ENCODE assay signal across 15 cellular contexts in genomic region chr4:108774809-108775530, GRCh38. TPM values are rescaled to one million over a fixed set of nuclear protein-coding genes. Genes with fewer than 3 reads are reported as not detected.
A peak's percentile ranks its signal among the peaks of the same experiment; 100 is the strongest.
DNase-seq lines count a peak whose midpoint lies in the region; ATAC-seq and TF ChIP-seq lines count a peak whose summit lies in the region.
"Had no signal": no experiment of that assay in that cellular context is flagged by ENCODE, and none has a peak within 500 bp of the region (broad histone marks: within the 10 kb centered on the region; RNA-seq: fewer than 3 reads in every experiment).

No MANE protein-coding gene starts in this region.

- peak; percentile 26 for TF ChIP-seq CTCF in C4-2B (conservative IDR thresholded peaks at IDR 0.05)
- TF ChIP-seq CTCF in RWPE2 (IDR thresholded peaks at IDR 0.05; ENCODE audit: poor library complexity, severe bottlenecking), result no peak
- peak; percentile 17 for TF ChIP-seq CTCF in neural crest cell (conservative IDR thresholded peaks at IDR 0.05)
- TF ChIP-seq CTCF in BE2C (IDR thresholded peaks at IDR 0.05; ENCODE audit: low read depth, low read length), result no peak

- CTCF ChIA-PET in activated naive CD4-positive, alpha-beta T cell treated with anti-CD3 and anti-CD28 coated beads for 36 hours (lab: Charles Lee), result no interaction called here

- H3K4me3 Mint-ChIP-seq in neural crest cell, result no peak overlapping the region
- no peak overlapping the region for H3K4me3 Mint-ChIP-seq in activated naive CD4-positive, alpha-beta T cell treated with anti-CD3 and anti-CD28 coated beads for 36 hours
- H3K4me3 Mint-ChIP-seq: activated naive CD4-positive, alpha-beta T cell treated with anti-CD3 and anti-CD28 coated beads, Interleukin-2, amount 10 ng/mL, durations not matched to agents 7 days and 5 days had no signal

- H3K4me3 ChIP-seq in RWPE2 (ENCODE audit: severe bottlenecking) (no peak overlapping the region), BE2C (ENCODE audit: low read depth, low read length) (no peak overlapping the region)
- H3K4me3 ChIP-seq: coronary artery, tibial nerve had no signal

- H3K27me3 Mint-ChIP-seq in neural crest cell (ENCODE audit: low read depth), result no peaks in the 10 kb centered on the region
- peaks cover 15% of the 10 kb centered on the region for H3K27me3 Mint-ChIP-seq in activated naive CD4-positive, alpha-beta T cell treated with anti-CD3 and anti-CD28 coated beads for 36 hours (ENCODE audit: low read depth)

- DNase-seq in RWPE2 (ENCODE audit: low spot score), result no peak
- peak; percentile 82 for DNase-seq in cardiac septum (ENCODE audit: low spot score)
- no peak for DNase-seq in neural crest cell (ENCODE audit: low read depth, low spot score)
- no peak for DNase-seq in BE2C
- DNase-seq in stimulated activated CD4-positive, alpha-beta T cell treated with anti-CD3 and anti-CD28 coated beads, Interleukin-4, amount 100 ng/mL, for 4 hours, result no peak
- no peak for DNase-seq in activated naive CD4-positive, alpha-beta T cell treated with anti-CD3 and anti-CD28 coated beads for 36 hours
- DNase-seq: activated naive CD4-positive, alpha-beta T cell treated with anti-CD3 and anti-CD28 coated beads, Interleukin-2, amount 10 ng/mL, durations not matched to agents 7 days and 5 days; foreskin melanocyte; NCI-H226; SHP77 had no signal

- H3K4me1 ChIP-seq in RWPE2 (ENCODE audit: insufficient read depth, poor library complexity, severe bottlenecking), result no peaks in the 10 kb centered on the region
- H3K4me1 ChIP-seq in BE2C, result no peaks in the 10 kb centered on the region
- H3K4me1 ChIP-seq: tibial nerve had no signal

- ATAC-seq in RWPE2 (ENCODE audit: low read depth), result peak; percentile 35; the same call in 1 of the 3 replicates
- ATAC-seq in GM18502 (IDR thresholded peaks at IDR 0.05; ENCODE audit: poor library complexity, unreplicated experiment), result no peak

- H3K9me3 Mint-ChIP-seq in neural crest cell, result no peaks in the 10 kb centered on the region
- H3K9me3 Mint-ChIP-seq in activated naive CD4-positive, alpha-beta T cell treated with anti-CD3 and anti-CD28 coated beads for 36 hours, result no peaks in the 10 kb centered on the region
- H3K9me3 Mint-ChIP-seq: activated naive CD4-positive, alpha-beta T cell treated with anti-CD3 and anti-CD28 coated beads, Interleukin-2, amount 10 ng/mL, durations not matched to agents 7 days and 5 days had no signal

- H3K36me3 ChIP-seq in RWPE2 (ENCODE audit: low read depth) (no peaks in the 10 kb centered on the region), BE2C (no peaks in the 10 kb centered on the region)
- H3K36me3 ChIP-seq: tibial nerve had no signal

- no peaks in the 10 kb centered on the region for H3K9me3 ChIP-seq in RWPE2 (ENCODE audit: severe bottlenecking)
- no peaks in the 10 kb centered on the region for H3K9me3 ChIP-seq in BE2C
- H3K9me3 ChIP-seq: tibial nerve had no signal

- H3K27me3 ChIP-seq in RWPE2 (ENCODE audit: insufficient read depth, poor library complexity, severe bottlenecking) (no peaks in the 10 kb centered on the region), BE2C (peaks cover 3% of the 10 kb centered on the region; the same call in 1 of the 2 replicates)
- H3K27me3 ChIP-seq: tibial nerve had no signal

- no peak overlapping the region for H3K27ac Mint-ChIP-seq in neural crest cell (ENCODE audit: unreplicated experiment)
- no peak overlapping the region for H3K27ac Mint-ChIP-seq in activated naive CD4-positive, alpha-beta T cell treated with anti-CD3 and anti-CD28 coated beads for 36 hours
- H3K27ac Mint-ChIP-seq: activated naive CD4-positive, alpha-beta T cell treated with anti-CD3 and anti-CD28 coated beads, Interleukin-2, amount 10 ng/mL, durations not matched to agents 7 days and 5 days had no signal

- H3K4me1 Mint-ChIP-seq in neural crest cell, result no peaks in the 10 kb centered on the region
- H3K4me1 Mint-ChIP-seq in activated naive CD4-positive, alpha-beta T cell treated with anti-CD3 and anti-CD28 coated beads for 36 hours (ENCODE audit: low read depth), result no peaks in the 10 kb centered on the region
- H3K4me1 Mint-ChIP-seq: activated naive CD4-positive, alpha-beta T cell treated with anti-CD3 and anti-CD28 coated beads, Interleukin-2, amount 10 ng/mL, durations not matched to agents 7 days and 5 days had no signal

- intact Hi-C loops in cardiac septum (cut with DNase I), result loop anchor here (1.0 kb wide), 1 partner anchor 55 kb away; no protein-coding TSS in a partner anchor
- intact Hi-C loops in activated naive CD4-positive, alpha-beta T cell treated with anti-CD3 and anti-CD28 coated beads for 36 hours (cut with micrococcal nuclease), result no loop called here

- H3K27ac ChIP-seq in C4-2B (no peak overlapping the region), RWPE2 (ENCODE audit: poor library complexity, severe bottlenecking) (no peak overlapping the region)
- H3K27ac ChIP-seq: coronary artery, tibial nerve had no signal

- no peaks in the 10 kb centered on the region for H3K36me3 Mint-ChIP-seq in neural crest cell (ENCODE audit: low read depth)
- no peaks in the 10 kb centered on the region for H3K36me3 Mint-ChIP-seq in activated naive CD4-positive, alpha-beta T cell treated with anti-CD3 and anti-CD28 coated beads for 36 hours (ENCODE audit: low read depth)
- H3K36me3 Mint-ChIP-seq: activated naive CD4-positive, alpha-beta T cell treated with anti-CD3 and anti-CD28 coated beads, Interleukin-2, amount 10 ng/mL, durations not matched to agents 7 days and 5 days had no signal

RNA-seq across cellular contexts. Expression of gene ETNPPL, which starts 12.1 kb away (rescaled TPM):
- total RNA-seq in cardiac septum (0.75 TPM), neural crest cell (0.23 and 0.84 TPM in 2 replicates)
- not detected for polyA plus RNA-seq in BE2C (2012; ENCODE audit: insufficient read depth, insufficient read length, low read depth)
- total RNA-seq in activated naive CD4-positive, alpha-beta T cell treated with anti-CD3 and anti-CD28 coated beads for 36 hours, result not detected
- total RNA-seq: lung microvascular endothelial cell had no signal

Comparison
In these comparisons a context has a peak if more than half of its experiments do, and no peak if none do; other contexts are left out.
1. CTCF ChIP-seq: peak in C4-2B (single experiment) and neural crest cell (single experiment); none in RWPE2 (single experiment) and BE2C (single experiment).